21 cellular contexts compared by ENCODE assay signal in the genomic region with DNA sequence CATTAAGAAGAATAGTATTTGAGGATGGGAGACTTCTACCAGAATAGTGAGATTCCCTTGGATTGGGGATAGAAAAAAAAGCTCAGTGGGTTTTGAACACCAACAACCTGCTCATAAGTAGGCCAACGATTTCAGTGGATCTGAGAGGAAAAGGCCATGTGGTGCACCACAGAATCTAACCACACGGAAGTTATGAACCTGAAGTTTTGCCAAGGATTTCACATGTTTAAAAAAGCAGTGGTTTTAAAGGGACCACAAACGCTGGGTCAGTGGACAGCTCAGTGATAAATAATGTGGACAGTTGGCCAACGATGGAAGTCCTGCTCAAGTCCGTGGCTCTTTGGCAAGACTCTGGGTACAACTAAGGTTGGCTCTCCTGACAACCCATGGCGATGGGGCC.
DNase-seq lines count a peak whose midpoint lies in the region; ATAC-seq and TF ChIP-seq lines count a peak whose summit lies in the region.
"Had no signal": no experiment of that assay in that cellular context is flagged by ENCODE, and none has a peak within 500 bp of the region (broad histone marks: within the 10 kb centered on the region; RNA-seq: fewer than 3 reads in every experiment).

No MANE protein-coding gene starts in this region.

- no peaks in the 10 kb centered on the region for H3K4me1 ChIP-seq in DND-41 (ENCODE audit: insufficient read depth, low read length)
- no peaks in the 10 kb centered on the region for H3K4me1 ChIP-seq in OCI-LY7 (ENCODE audit: insufficient read depth, low read length, poor library complexity, severe bottlenecking)
- no peaks in the 10 kb centered on the region for H3K4me1 ChIP-seq in Caco-2

- no peaks in the 10 kb centered on the region for H3K9me3 ChIP-seq in DND-41 (ENCODE audit: insufficient read depth, low read length, severe bottlenecking)
- H3K9me3 ChIP-seq in OCI-LY7 (ENCODE audit: low read length): no peaks in the 10 kb centered on the region
- no peaks in the 10 kb centered on the region for H3K9me3 ChIP-seq in Caco-2

- peaks cover 7% of the 10 kb centered on the region for H3K27me3 Mint-ChIP-seq in Caco-2 (ENCODE audit: insufficient read depth, unreplicated experiment)
- H3K27me3 Mint-ChIP-seq: activated naive CD8-positive, alpha-beta T cell treated with anti-CD3 and anti-CD28 coated beads for 36 hours; central memory CD8-positive, alpha-beta T cell had no signal

- intact Hi-C loops in OCI-LY7 (cut with micrococcal nuclease; ENCODE audit: unreplicated experiment) (no loop called here), Caco-2 (cut with micrococcal nuclease; ENCODE audit: unreplicated experiment) (no loop called here)

- POLR2A ChIA-PET in OCI-LY7 (lab: Charles Lee): no interaction called here
- POLR2A ChIA-PET in Caco-2 (lab: Charles Lee): no interaction called here

- H3K79me2 ChIP-seq in DND-41 (ENCODE audit: insufficient read depth, low read length): no peaks in the 10 kb centered on the region
- no peaks in the 10 kb centered on the region for H3K79me2 ChIP-seq in OCI-LY7 (ENCODE audit: insufficient read depth, low read depth, low read length)

- H4K20me1 ChIP-seq in DND-41 (ENCODE audit: insufficient read depth, low read length): no peaks in the 10 kb centered on the region
- no peaks in the 10 kb centered on the region for H4K20me1 ChIP-seq in OCI-LY7 (ENCODE audit: insufficient read depth, low read length)

- H3K36me3 Mint-ChIP-seq in Caco-2 (ENCODE audit: insufficient read depth, unreplicated experiment): peaks cover 5% of the 10 kb centered on the region
- H3K36me3 Mint-ChIP-seq: activated naive CD8-positive, alpha-beta T cell treated with anti-CD3 and anti-CD28 coated beads for 36 hours; IgD-negative memory B cell; immature natural killer cell had no signal

- H3K9me2 ChIP-seq in OCI-LY7 (ENCODE audit: insufficient read depth, low read length): no peaks in the 10 kb centered on the region

- TF ChIP-seq CTCF in DND-41 (IDR thresholded peaks at IDR 0.05; ENCODE audit: borderline replicate concordance, extremely low read depth, low read length, poor library complexity, severe bottlenecking) (no peak), cardiac fibroblast (IDR thresholded peaks at IDR 0.05; ENCODE audit: low read depth, low read length) (no peak), OCI-LY7 (conservative IDR thresholded peaks at IDR 0.05; ENCODE audit: low read length) (no peak), Caco-2 (IDR thresholded peaks at IDR 0.05; ENCODE audit: insufficient read depth in 1 of 2, low read depth in 1 of 2, low read length in 1 of 2, severe bottlenecking in 1 of 2, unreplicated experiment in 1 of 2) (no peak)

- DNase-seq in DND-41: peak; percentile 18
- DNase-seq in M059J (ENCODE audit: low read depth): peak; percentile 90
- peak; percentile 61 to 87 for DNase-seq in cardiac fibroblast (ENCODE audit: low read depth in 2 of 2)
- peak; percentile 4 for DNase-seq in renal cortical epithelial cell (ENCODE audit: low read depth)
- no peak for DNase-seq in OCI-M2 (lab: John Stamatoyannopoulos, UW; ENCODE audit: unreplicated experiment)
- DNase-seq in OCI-LY7 (ENCODE audit: low spot score): no peak
- DNase-seq in Caco-2: no peak
- no peak for DNase-seq in GOT3 (lab: John Stamatoyannopoulos, UW)
- DNase-seq: activated CD4-positive, alpha-beta T cell treated with anti-CD3 and anti-CD28 coated beads, Interleukin-2, amount 50 U/mL, for 4 hours; activated naive CD8-positive, alpha-beta T cell treated with anti-CD3 and anti-CD28 coated beads for 36 hours; activated T-cell treated with anti-CD3 and anti-CD28 coated beads, Interleukin-2, amount 50 U/mL, for 4 hours; immature natural killer cell; NCI-H1417 treated with DMSO at 0.1 percent for 48 hours; NCI-H2171; NCI-H82; RPMI8226; stimulated activated CD4-positive, alpha-beta T cell treated with anti-CD3 and anti-CD28 coated beads, Interleukin-15, amount 100 ng/mL, for 24 hours; stimulated activated naive CD8-positive, alpha-beta T cell treated with anti-CD3 and anti-CD28 coated beads, Interleukin-15, amount 100 ng/mL, for 72 hours had no signal

- peaks cover 10% of the 10 kb centered on the region for H3K9me3 Mint-ChIP-seq in Caco-2 (ENCODE audit: unreplicated experiment)
- H3K9me3 Mint-ChIP-seq: central memory CD8-positive, alpha-beta T cell had no signal

- no peak overlapping the region for H3K27ac ChIP-seq in DND-41 (ENCODE audit: low read length)
- no peak overlapping the region for H3K27ac ChIP-seq in OCI-LY7 (ENCODE audit: low read depth, low read length, poor library complexity, severe bottlenecking)

- no peak overlapping the region for H3K4me2 ChIP-seq in DND-41 (ENCODE audit: insufficient read depth, low read length)
- H3K4me2 ChIP-seq in OCI-LY7 (ENCODE audit: low read length): no peak overlapping the region

- 0 out of 3 replicates have a peak, but pooled peaks have one; percentile 39 for ATAC-seq in DND-41 (ENCODE audit: insufficient read depth, low read depth)
- ATAC-seq: activated T-cell treated with anti-CD3 and anti-CD28 coated beads, Interleukin-2, amount 50 U/mL, for 4 hours; stimulated activated naive CD8-positive, alpha-beta T cell treated with anti-CD3 and anti-CD28 coated beads, Interleukin-15, amount 100 ng/mL, for 72 hours had no signal

- no peaks in the 10 kb centered on the region for H3K4me1 Mint-ChIP-seq in Caco-2 (ENCODE audit: low read depth, unreplicated experiment)
- H3K4me1 Mint-ChIP-seq: activated naive CD8-positive, alpha-beta T cell treated with anti-CD3 and anti-CD28 coated beads for 36 hours; central memory CD8-positive, alpha-beta T cell; IgD-negative memory B cell; immature natural killer cell; stimulated activated naive CD8-positive, alpha-beta T cell treated with anti-CD3 and anti-CD28 coated beads, Interleukin-15, amount 100 ng/mL, for 72 hours had no signal

- BruUV-seq in OCI-LY7 (replicated peaks; lab: Mats Ljungman, UMichigan) (no TSS peak), Caco-2 (replicated peaks; lab: Mats Ljungman, UMichigan) (no TSS peak)

- H3K9ac ChIP-seq in DND-41 (ENCODE audit: low read depth, low read length): no peak overlapping the region

- CTCF ChIA-PET in OCI-LY7 (lab: Charles Lee; ENCODE audit: unreplicated experiment) (no interaction called here), Caco-2 (lab: Charles Lee) (no interaction called here)

- H3K27me3 ChIP-seq in DND-41 (ENCODE audit: insufficient read depth, low read length, poor library complexity): no peaks in the 10 kb centered on the region
- H3K27me3 ChIP-seq in Caco-2 (replicated peaks; ENCODE audit: control insufficient read depth, insufficient read depth, low read length): no peaks in the 10 kb centered on the region

- H3K27ac Mint-ChIP-seq in Caco-2 (ENCODE audit: unreplicated experiment): no peak overlapping the region
- H3K27ac Mint-ChIP-seq: activated naive CD8-positive, alpha-beta T cell treated with anti-CD3 and anti-CD28 coated beads for 36 hours; IgD-negative memory B cell; immature natural killer cell; nephron; stimulated activated naive CD8-positive, alpha-beta T cell treated with anti-CD3 and anti-CD28 coated beads, Interleukin-15, amount 100 ng/mL, for 72 hours had no signal

- no peak overlapping the region for H3K4me3 Mint-ChIP-seq in Caco-2 (ENCODE audit: unreplicated experiment)
- H3K4me3 Mint-ChIP-seq: activated naive CD8-positive, alpha-beta T cell treated with anti-CD3 and anti-CD28 coated beads for 36 hours; activated T-cell treated with anti-CD3 and anti-CD28 coated beads, Interleukin-2, amount 50 U/mL, for 4 hours; central memory CD8-positive, alpha-beta T cell; IgD-negative memory B cell; immature natural killer cell; nephron; stimulated activated naive CD8-positive, alpha-beta T cell treated with anti-CD3 and anti-CD28 coated beads, Interleukin-15, amount 100 ng/mL, for 72 hours had no signal

- no peak overlapping the region for H2AFZ ChIP-seq in DND-41 (ENCODE audit: low read depth, low read length)
- H2AFZ ChIP-seq in OCI-LY7 (ENCODE audit: low read length): no peak overlapping the region

- H3K4me3 ChIP-seq in DND-41 (ENCODE audit: low read depth in 1 of 2, low read length in 2 of 2) (no peak overlapping the region), cardiac fibroblast (replicated peaks in 1 of 2; ENCODE audit: low read depth in 2 of 2, low read length in 2 of 2) (no peak overlapping the region), OCI-LY7 (ENCODE audit: low read depth, low read length, poor library complexity, severe bottlenecking) (no peak overlapping the region), Caco-2 (ENCODE audit: low read depth, low read length) (no peak overlapping the region)

- no peaks in the 10 kb centered on the region for H3K36me3 ChIP-seq in DND-41 (ENCODE audit: insufficient read depth, low read length)
- no peaks in the 10 kb centered on the region for H3K36me3 ChIP-seq in OCI-LY7 (ENCODE audit: insufficient read depth, low read length)
- H3K36me3 ChIP-seq in Caco-2 (ENCODE audit: control insufficient read depth, insufficient read depth, low read length): no peaks in the 10 kb centered on the region

Comparison
In these comparisons a context has a peak if more than half of its experiments do, and no peak if none do; other contexts are left out.
1. DNase-seq: peak in DND-41 (single experiment), M059J (single experiment), cardiac fibroblast (2 of 2) and renal cortical epithelial cell (single experiment); none in OCI-M2 (single experiment), OCI-LY7 (single experiment), Caco-2 (0 of 2) and GOT3 (single experiment).